38 cellular contexts compared by ENCODE assay signal in genomic region chr3:142886021-142886420, GRCh38. TPM values are rescaled to one million over a fixed set of nuclear protein-coding genes. Genes with fewer than 3 reads are reported as not detected.
"Had no signal": no experiment of that assay in that cellular context is flagged by ENCODE, and none has a peak within 500 bp of the region (broad histone marks: within the 10 kb centered on the region; RNA-seq: fewer than 3 reads in every experiment).

No MANE protein-coding gene starts in this region.

- H3K4me1 Mint-ChIP-seq: activated T-helper 17 cell treated with anti-CD3 and anti-CD28 coated beads, Interleukin-2, amount 50 U/mL, for 72 hours; central memory CD8-positive, alpha-beta T cell had no signal

- DNase-seq: activated B cell treated with CpG ODN at 0.5 μM for 24 hours; activated CD4-positive, alpha-beta memory T cell treated with anti-CD3 and anti-CD28 coated beads for 36 hours; activated CD4-positive, alpha-beta T cell treated with anti-CD3 and anti-CD28 coated beads for 4 hours; activated CD4-positive, alpha-beta T cell treated with anti-CD3 and anti-CD28 coated beads, Interleukin-2, amount 10 ng/mL, durations not matched to agents 24 days and 14 days; activated CD4-positive, alpha-beta T cell treated with anti-CD3 and anti-CD28 coated beads, Interleukin-2, amount 50 U/mL, for 1 hour; activated CD4-positive, alpha-beta T cell treated with anti-CD3 and anti-CD28 coated beads, Interleukin-2, amount 50 U/mL, for 4 hours; activated CD4-positive, CD25-positive, alpha-beta regulatory T cell treated with anti-CD3 and anti-CD28 coated beads, Interleukin-2, amount 50 U/mL, for 72 hours; activated CD8-positive, alpha-beta memory T cell treated with anti-CD3 and anti-CD28 coated beads, Interleukin-2, amount 50 U/mL, for 4 hours; activated CD8-positive, alpha-beta T cell treated with anti-CD3 and anti-CD28 coated beads for 36 hours; activated effector memory CD4-positive, alpha-beta T cell treated with anti-CD3 and anti-CD28 coated beads, Interleukin-2, amount 50 U/mL, for 16 hours; activated gamma-delta T cell treated with Interleukin-2 at 50 U/mL for 16 hours; activated naive CD4-positive, alpha-beta T cell; activated naive CD4-positive, alpha-beta T cell treated with anti-CD3 and anti-CD28 coated beads for 36 hours; activated naive CD4-positive, alpha-beta T cell treated with anti-CD3 and anti-CD28 coated beads, Interleukin-2, amount 50 U/mL, for 16 hours; activated naive CD8-positive, alpha-beta T cell treated with anti-CD3 and anti-CD28 coated beads for 36 hours; activated T-cell treated with anti-CD3 and anti-CD28 coated beads for 4 hours; activated T-cell treated with anti-CD3 and anti-CD28 coated beads, Interleukin-2, amount 50 U/mL, for 1 hour; activated T-cell treated with anti-CD3 and anti-CD28 coated beads, Interleukin-2, amount 50 U/mL, for 4 hours; activated T-cell treated with anti-CD3 and anti-CD28 coated beads, Interleukin-2, amount 50 U/mL, for 72 hours; adrenal gland; amniotic stem cell; aorta; caudate nucleus; cerebellar nuclear complex; T-helper 1 cell; T-helper 2 cell; T-helper 9 cell had no signal

- H3K4me3 ChIP-seq: adrenal gland, cardiac muscle cell had no signal

- H3K9me3 Mint-ChIP-seq: activated B cell treated with CpG ODN at 0.5 μM for 24 hours; activated CD4-positive, alpha-beta memory T cell treated with anti-CD3 and anti-CD28 coated beads for 36 hours; activated CD4-positive, alpha-beta T cell treated with anti-CD3 and anti-CD28 coated beads, Interleukin-2, amount 10 ng/mL, durations not matched to agents 24 days and 14 days; activated CD8-positive, alpha-beta T cell treated with anti-CD3 and anti-CD28 coated beads for 36 hours; activated naive CD4-positive, alpha-beta T cell treated with anti-CD3 and anti-CD28 coated beads for 36 hours; activated naive CD4-positive, alpha-beta T cell treated with anti-CD3 and anti-CD28 coated beads, Interleukin-2, amount 50 U/mL, for 72 hours; activated naive CD8-positive, alpha-beta T cell treated with anti-CD3 and anti-CD28 coated beads for 36 hours; activated T-cell treated with anti-CD3 and anti-CD28 coated beads, Interleukin-2, amount 50 U/mL, for 4 hours; activated T-cell treated with anti-CD3 and anti-CD28 coated beads, Interleukin-2, amount 50 U/mL, for 72 hours; activated T-helper 1 cell treated with anti-CD3 and anti-CD28 coated beads, Interleukin-12 subunit alpha, Interleukin-12 subunit beta, Interleukin-2, Interleukin-4 antibody, amounts not matched to agents 30 ng/mL and 10 ng/mL and 1 ng/mL, durations not matched to agents 14 hours and 24 hours and 36 hours; activated T-helper 17 cell treated with anti-CD3 and anti-CD28 coated beads, Interleukin-2, amount 50 U/mL, for 72 hours; brain; central memory CD8-positive, alpha-beta T cell; T-helper 1 cell treated with Interleukin-12 subunit alpha and Interleukin-12 subunit beta and Interleukin-4 antibody, amounts not matched to agents 30 μg/mL and 1 μg/mL, for 36 hours; T-helper 2 cell treated with Interferon-gamma antibody and Interleukin-4, amounts not matched to agents 5 μg/mL and 100 μg/mL, for 36 hours had no signal

- H3K9me3 ChIP-seq: adrenal gland had no signal

- H3K36me3 ChIP-seq: adrenal gland, cardiac muscle cell had no signal

- H3K27ac Mint-ChIP-seq: activated B cell treated with CpG ODN at 0.5 μM for 24 hours; activated CD4-positive, alpha-beta memory T cell treated with anti-CD3 and anti-CD28 coated beads for 36 hours; activated CD4-positive, alpha-beta T cell treated with anti-CD3 and anti-CD28 coated beads, Interleukin-2, amount 10 ng/mL, durations not matched to agents 24 days and 14 days; activated CD8-positive, alpha-beta T cell treated with anti-CD3 and anti-CD28 coated beads for 36 hours; activated naive CD4-positive, alpha-beta T cell treated with anti-CD3 and anti-CD28 coated beads for 36 hours; activated naive CD4-positive, alpha-beta T cell treated with anti-CD3 and anti-CD28 coated beads, Interleukin-2, amount 50 U/mL, for 72 hours; activated naive CD8-positive, alpha-beta T cell treated with anti-CD3 and anti-CD28 coated beads for 36 hours; activated T-cell treated with anti-CD3 and anti-CD28 coated beads, Interleukin-2, amount 50 U/mL, for 72 hours; activated T-helper 1 cell treated with anti-CD3 and anti-CD28 coated beads, Interleukin-12 subunit alpha, Interleukin-12 subunit beta, Interleukin-2, Interleukin-4 antibody, amounts not matched to agents 30 ng/mL and 10 ng/mL and 1 ng/mL, durations not matched to agents 14 hours and 24 hours and 36 hours; activated T-helper 17 cell treated with anti-CD3 and anti-CD28 coated beads, Interleukin-2, amount 50 U/mL, for 72 hours; brain; T-helper 1 cell treated with Interleukin-12 subunit alpha and Interleukin-12 subunit beta and Interleukin-4 antibody, amounts not matched to agents 30 μg/mL and 1 μg/mL, for 36 hours; T-helper 2 cell treated with Interferon-gamma antibody and Interleukin-4, amounts not matched to agents 5 μg/mL and 100 μg/mL, for 36 hours had no signal

- H3K36me3 Mint-ChIP-seq: activated CD4-positive, alpha-beta memory T cell treated with anti-CD3 and anti-CD28 coated beads for 36 hours; activated naive CD4-positive, alpha-beta T cell treated with anti-CD3 and anti-CD28 coated beads, Interleukin-2, amount 50 U/mL, for 72 hours; activated naive CD8-positive, alpha-beta T cell treated with anti-CD3 and anti-CD28 coated beads for 36 hours; brain had no signal

- H3K27ac ChIP-seq: adrenal gland, cardiac muscle cell, VCaP had no signal

- FAIRE-seq: bronchial epithelial cell, TTC549 had no signal

- ATAC-seq: activated CD8-positive, alpha-beta T cell treated with anti-CD3 and anti-CD28 coated beads for 36 hours; activated naive CD4-positive, alpha-beta T cell treated with anti-CD3 and anti-CD28 coated beads, Interleukin-2, amount 50 U/mL, for 72 hours; activated T-cell treated with anti-CD3 and anti-CD28 coated beads, Interleukin-2, amount 50 U/mL, for 4 hours; activated T-cell treated with anti-CD3 and anti-CD28 coated beads, Interleukin-2, amount 50 U/mL, for 72 hours had no signal

- H3K4me3 Mint-ChIP-seq: activated B cell treated with CpG ODN at 0.5 μM for 24 hours; activated CD4-positive, alpha-beta memory T cell treated with anti-CD3 and anti-CD28 coated beads for 36 hours; activated CD4-positive, alpha-beta T cell treated with anti-CD3 and anti-CD28 coated beads, Interleukin-2, amount 10 ng/mL, durations not matched to agents 24 days and 14 days; activated CD8-positive, alpha-beta T cell treated with anti-CD3 and anti-CD28 coated beads for 36 hours; activated naive CD4-positive, alpha-beta T cell treated with anti-CD3 and anti-CD28 coated beads for 36 hours; activated naive CD8-positive, alpha-beta T cell treated with anti-CD3 and anti-CD28 coated beads for 36 hours; activated T-cell treated with anti-CD3 and anti-CD28 coated beads, Interleukin-2, amount 50 U/mL, for 4 hours; activated T-cell treated with anti-CD3 and anti-CD28 coated beads, Interleukin-2, amount 50 U/mL, for 72 hours; activated T-helper 1 cell treated with anti-CD3 and anti-CD28 coated beads, Interleukin-12 subunit alpha, Interleukin-12 subunit beta, Interleukin-2, Interleukin-4 antibody, amounts not matched to agents 30 ng/mL and 10 ng/mL and 1 ng/mL, durations not matched to agents 14 hours and 24 hours and 36 hours; activated T-helper 17 cell treated with anti-CD3 and anti-CD28 coated beads, Interleukin-2, amount 50 U/mL, for 72 hours; central memory CD8-positive, alpha-beta T cell; T-helper 1 cell treated with Interleukin-12 subunit alpha and Interleukin-12 subunit beta and Interleukin-4 antibody, amounts not matched to agents 30 μg/mL and 1 μg/mL, for 36 hours; T-helper 2 cell treated with Interferon-gamma antibody and Interleukin-4, amounts not matched to agents 5 μg/mL and 100 μg/mL, for 36 hours had no signal

RNA-seq across cellular contexts. Expression of gene PCOLCE2, which starts 2.9 kb away (rescaled TPM):
- total RNA-seq: activated B cell treated with CpG ODN at 0.5 μM for 24 hours; activated naive CD4-positive, alpha-beta T cell treated with anti-CD3 and anti-CD28 coated beads, Interleukin-2, amount 50 U/mL, for 72 hours; activated T-cell treated with anti-CD3 and anti-CD28 coated beads, Interleukin-2, amount 50 U/mL, for 72 hours; activated T-helper 1 cell treated with anti-CD3 and anti-CD28 coated beads, Interleukin-12 subunit alpha, Interleukin-12 subunit beta, Interleukin-2, Interleukin-4 antibody, amounts not matched to agents 30 ng/mL and 10 ng/mL and 1 ng/mL, durations not matched to agents 14 hours and 24 hours and 36 hours had no signal
